ENCODE assay signal across 18 cellular contexts in the genomic region with DNA sequence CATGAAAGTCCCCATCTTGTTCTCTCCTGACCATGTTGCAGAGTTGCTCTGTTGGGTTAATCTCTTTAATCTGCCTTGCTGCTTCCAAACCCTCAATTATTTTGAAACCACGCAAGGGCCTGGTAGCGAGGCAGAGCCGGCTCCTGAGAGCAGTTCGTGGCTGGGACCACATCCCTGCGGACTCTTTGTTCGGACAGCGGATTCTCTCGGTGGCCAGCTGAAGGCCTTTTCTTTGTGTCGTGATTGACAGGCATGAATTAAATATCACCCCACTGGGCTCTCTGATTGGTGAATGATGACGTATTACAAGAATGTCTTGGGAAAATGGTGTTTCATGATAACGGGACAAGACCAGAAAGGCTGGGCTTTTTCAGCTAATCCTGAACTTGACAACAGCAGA.
DNase-seq lines count a peak whose midpoint lies in the region; ATAC-seq and TF ChIP-seq lines count a peak whose summit lies in the region.
"Had no signal": no experiment of that assay in that cellular context is flagged by ENCODE, and none has a peak within 500 bp of the region (broad histone marks: within the 10 kb centered on the region; RNA-seq: fewer than 3 reads in every experiment).

No MANE protein-coding gene starts in this region.

- peak; percentile 38 for ATAC-seq in Right ventricle myocardium superior (ENCODE audit: poor library complexity)
- no peak for ATAC-seq in heart left ventricle
- ATAC-seq in HG03469 (IDR thresholded peaks at IDR 0.05; ENCODE audit: unreplicated experiment) = no peak
- ATAC-seq: A549; activated CD8-positive, alpha-beta T cell treated with anti-CD3 and anti-CD28 coated beads, Interleukin-2, amount 10 ng/mL, durations not matched to agents 7 days and 5 days; HCT116 had no signal

- H3F3A ChIP-seq in smooth muscle cell (ENCODE audit: low read depth) = no peaks in the 10 kb centered on the region

- 68 to 81% (median 75%) methylated on average over 11 of the region's 11 CpGs for WGBS in heart left ventricle, 4 donors
- WGBS in mesodermal cell (ENCODE audit: insufficient coverage in 2 of 2), 2 experiments = 78 to 82% methylated on average over 5 to 9 of the region's 11 CpGs
- 56% methylated on average over 11 of the region's 11 CpGs for WGBS in smooth muscle cell (ENCODE audit: low lambda C conversion rate)
- WGBS in prostate gland = 93% methylated on average over 11 of the region's 11 CpGs

- TF ChIP-seq POLR2A in heart left ventricle (IDR thresholded peaks at IDR 0.05) (no peak), prostate gland (IDR thresholded peaks at IDR 0.05) (no peak)

- H3K27me3 ChIP-seq in heart left ventricle = no peaks in the 10 kb centered on the region
- no peaks in the 10 kb centered on the region for H3K27me3 ChIP-seq in dorsolateral prefrontal cortex
- no peaks in the 10 kb centered on the region for H3K27me3 ChIP-seq in smooth muscle cell (ENCODE audit: low read depth)
- H3K27me3 ChIP-seq in prostate gland (replicated peaks; ENCODE audit: insufficient read depth) = no peaks in the 10 kb centered on the region
- H3K27me3 ChIP-seq: uterus had no signal

- H3K9ac ChIP-seq in smooth muscle cell (ENCODE audit: low read depth) = no peak overlapping the region

- H3K27ac ChIP-seq in heart left ventricle = peak overlapping the region in 2 of 12 donors; percentile 30 to 31
- peak overlapping the region; percentile 75 to 100 (median 95) for H3K27ac ChIP-seq in dorsolateral prefrontal cortex
- H3K27ac ChIP-seq in mesodermal cell (ENCODE audit: low read depth, low read length, severe bottlenecking) = peak overlapping the region; percentile 81
- no peak overlapping the region for H3K27ac ChIP-seq in smooth muscle cell (ENCODE audit: low read depth)
- no peak overlapping the region for H3K27ac ChIP-seq in prostate gland
- H3K27ac ChIP-seq: A549, uterus had no signal

- H3K4me3 ChIP-seq in heart left ventricle = peak overlapping the region in 2 of 12 donors; percentile 1 to 31
- peak overlapping the region in 22 of 59 donors; percentile 2 to 43 (median 18) for H3K4me3 ChIP-seq in dorsolateral prefrontal cortex
- no peak overlapping the region for H3K4me3 ChIP-seq in mesodermal cell (ENCODE audit: extremely low read depth, insufficient read depth, low read length, poor library complexity, severe bottlenecking)
- no peak overlapping the region for H3K4me3 ChIP-seq in smooth muscle cell
- H3K4me3 ChIP-seq in prostate gland = no peak overlapping the region
- H3K4me3 ChIP-seq: A549, uterus had no signal

- H3K79me2 ChIP-seq in smooth muscle cell (ENCODE audit: low read depth) = no peaks in the 10 kb centered on the region

- H2AFZ ChIP-seq in smooth muscle cell (ENCODE audit: low read depth) = peak overlapping the region; percentile 69

- no peaks in the 10 kb centered on the region for H3K9me3 ChIP-seq in heart left ventricle
- peaks cover 5% of the 10 kb centered on the region for H3K9me3 ChIP-seq in mesodermal cell (ENCODE audit: control insufficient read depth, low read length)
- no peaks in the 10 kb centered on the region for H3K9me3 ChIP-seq in smooth muscle cell (replicated peaks; ENCODE audit: low read depth)
- H3K9me3 ChIP-seq in prostate gland = no peaks in the 10 kb centered on the region
- H3K9me3 ChIP-seq: A549, uterus had no signal

- DNase-seq in Right ventricle myocardium superior = no peak
- DNase-seq in heart left ventricle = no peak
- peak; percentile 10 to 89 (median 76) for DNase-seq in dorsolateral prefrontal cortex
- DNase-seq in smooth muscle cell (lab: John Stamatoyannopoulos, UW; ENCODE audit: unreplicated experiment) = no peak
- no peak for DNase-seq in prostate gland (ENCODE audit: low spot score)
- DNase-seq in glomerular visceral epithelial cell (ENCODE audit: extremely low spot score) = no peak
- DNase-seq: activated CD8-positive, alpha-beta T cell treated with anti-CD3 and anti-CD28 coated beads, Interleukin-2, amount 10 ng/mL, durations not matched to agents 7 days and 5 days; activated naive CD8-positive, alpha-beta T cell treated with anti-CD3 and anti-CD28 coated beads, Interleukin-2, amount 10 ng/mL, durations not matched to agents 7 days and 5 days; CD4-positive, alpha-beta memory T cell; DMS79; effector memory CD4-positive, alpha-beta T cell; Kasumi-1; NCI-H226; uterus had no signal

- H3K4me1 ChIP-seq in heart left ventricle (peaks cover 0 to 6% (median 0%) of the 10 kb centered on the region in 12 donors), mesodermal cell (ENCODE audit: control insufficient read depth, insufficient read depth, low read length, poor library complexity, severe bottlenecking) (no peaks in the 10 kb centered on the region), smooth muscle cell (ENCODE audit: low read depth) (peaks cover 9% of the 10 kb centered on the region), prostate gland (replicated peaks) (no peaks in the 10 kb centered on the region)
- H3K4me1 ChIP-seq: A549, uterus had no signal

- H4K20me1 ChIP-seq in smooth muscle cell (ENCODE audit: low read depth) = no peaks in the 10 kb centered on the region

- TF ChIP-seq CTCF in heart left ventricle (IDR thresholded peaks at IDR 0.05) (no peak), dorsolateral prefrontal cortex (IDR thresholded peaks at IDR 0.05 in 54 of 56, conservative IDR thresholded peaks at IDR 0.05 in 2 of 56; ENCODE audit: low read depth in 1 of 56, partially characterized antibody in 56 of 56) (peak in 3 of 56 donors; percentile 9 to 11 (median 10)), smooth muscle cell (IDR thresholded peaks at IDR 0.05; ENCODE audit: borderline replicate concordance, insufficient read depth, poor library complexity, severe bottlenecking) (no peak), prostate gland (IDR thresholded peaks at IDR 0.05) (no peak)

- intact Hi-C loops in Right ventricle myocardium superior (cut with DNase I) (no loop called here), heart left ventricle (cut with DNase I) (no loop called here), dorsolateral prefrontal cortex (cut with DNase I) (loop anchor here (2.0 to 5.0 kb wide), 3 partner anchors 20 to 162 kb away; a partner anchor contains a TSS), prostate gland (cut with DNase I) (no loop called here)

- no peak overlapping the region for H3K4me2 ChIP-seq in smooth muscle cell
- H3K4me2 ChIP-seq: A549 had no signal

- H3K36me3 ChIP-seq in heart left ventricle = no peaks in the 10 kb centered on the region
- H3K36me3 ChIP-seq in mesodermal cell (ENCODE audit: control insufficient read depth, insufficient read depth, low read length) = no peaks in the 10 kb centered on the region
- H3K36me3 ChIP-seq in smooth muscle cell (ENCODE audit: low read depth) = no peaks in the 10 kb centered on the region
- no peaks in the 10 kb centered on the region for H3K36me3 ChIP-seq in prostate gland
- H3K36me3 ChIP-seq: uterus had no signal

Comparison
In these comparisons a context has a peak if more than half of its experiments do, and no peak if none do; other contexts are left out.
1. DNase-seq: peak in dorsolateral prefrontal cortex (10 of 10); none in Right ventricle myocardium superior (single experiment), heart left ventricle (0 of 5), smooth muscle cell (single experiment), prostate gland (single experiment) and glomerular visceral epithelial cell (single experiment).
2. H3K27ac ChIP-seq: peak in dorsolateral prefrontal cortex (59 of 59) and mesodermal cell (single experiment); none in smooth muscle cell (single experiment) and prostate gland (0 of 2).
3. intact Hi-C loops: an anchor here in dorsolateral prefrontal cortex (2.0 to 5.0 kb wide); none called in Right ventricle myocardium superior, heart left ventricle and prostate gland.